ENCODE assay signal across 26 cellular contexts in genomic region chr7:154967581-154967980, GRCh38.
"Had no signal": no experiment of that assay in that cellular context is flagged by ENCODE, and none has a peak within 500 bp of the region (broad histone marks: within the 10 kb centered on the region; RNA-seq: fewer than 3 reads in every experiment).

No MANE protein-coding gene starts in this region.

- H3K4me1 ChIP-seq: neural progenitor cell, parathyroid adenoma, psoas muscle, right lobe of liver, sigmoid colon, stomach, thyroid gland, tibial nerve, upper lobe of left lung, vagina had no signal

- H3K27me3 Mint-ChIP-seq: progenitor cell of endocrine pancreas; stimulated activated naive B cell treated with anti-CD40 and anti-IgM and Interleukin-4, amounts not matched to agents 10 μg/mL and 1 μg/mL and 100 μg/mL, for 72 hours; stimulated activated naive CD8-positive, alpha-beta T cell treated with anti-CD3 and anti-CD28 coated beads, Interleukin-15, Interleukin-2, amounts not matched to agents 100 ng/mL and 50 ng/mL, for 24 hours had no signal

- H3K4me3 Mint-ChIP-seq: nephron; neural progenitor cell; stimulated activated effector memory CD8-positive, alpha-beta T cell treated with anti-CD3 and anti-CD28 coated beads, Interleukin-12 subunit alpha, Interleukin-12 subunit beta, amount 100 ng/mL, for 72 hours; stimulated activated naive B cell treated with anti-CD40 and anti-IgM and Interleukin-4, amounts not matched to agents 10 μg/mL and 1 μg/mL and 100 μg/mL, for 72 hours; stimulated activated naive CD8-positive, alpha-beta T cell treated with anti-CD3 and anti-CD28 coated beads, Interleukin-15, Interleukin-2, amounts not matched to agents 100 ng/mL and 50 ng/mL, for 24 hours had no signal

- H3K9me3 Mint-ChIP-seq: nephron; neural progenitor cell; stimulated activated effector memory CD8-positive, alpha-beta T cell treated with anti-CD3 and anti-CD28 coated beads, Interleukin-12 subunit alpha, Interleukin-12 subunit beta, amount 100 ng/mL, for 72 hours; stimulated activated naive B cell treated with anti-CD40 and anti-IgM and Interleukin-4, amounts not matched to agents 10 μg/mL and 1 μg/mL and 100 μg/mL, for 72 hours; stimulated activated naive CD8-positive, alpha-beta T cell treated with anti-CD3 and anti-CD28 coated beads, Interleukin-15, Interleukin-2, amounts not matched to agents 100 ng/mL and 50 ng/mL, for 24 hours had no signal

- H3K4me1 Mint-ChIP-seq: nephron, neural progenitor cell had no signal

- DNase-seq: occipital lobe; ovary; psoas muscle; right cardiac atrium; right lobe of liver; sigmoid colon; small intestine; stimulated activated CD4-positive, alpha-beta T cell treated with anti-CD3 and anti-CD28 coated beads, Interleukin-15, amount 100 ng/mL, for 24 hours; stimulated activated CD4-positive, alpha-beta T cell treated with anti-CD3 and anti-CD28 coated beads, Interleukin-2, amount 100 ng/mL, for 24 hours; stimulated activated CD4-positive, alpha-beta T cell treated with anti-CD3 and anti-CD28 coated beads, Interleukin-2, amount 100 ng/mL, for 48 hours; stimulated activated CD4-positive, alpha-beta T cell treated with anti-CD3 and anti-CD28 coated beads, Interleukin-4, amount 100 ng/mL, for 24 hours; stimulated activated naive B cell treated with anti-CD40 and anti-IgM and Interleukin-4, amounts not matched to agents 10 μg/mL and 1 μg/mL and 100 μg/mL, for 72 hours; stimulated activated naive CD4-positive, alpha-beta T cell treated with Interleukin-2 at 50 U/mL for 16 hours; stomach; thyroid gland; trophoblast cell had no signal

- H3K27ac ChIP-seq: neural progenitor cell, ovary, parathyroid adenoma, psoas muscle, right lobe of liver, sigmoid colon, stomach, thoracic aorta, thyroid gland, tibial nerve, upper lobe of left lung, vagina had no signal

- H3K27ac Mint-ChIP-seq: nephron; neural progenitor cell; progenitor cell of endocrine pancreas; stimulated activated naive B cell treated with anti-CD40 and anti-IgM and Interleukin-4, amounts not matched to agents 10 μg/mL and 1 μg/mL and 100 μg/mL, for 72 hours; stimulated activated naive CD8-positive, alpha-beta T cell treated with anti-CD3 and anti-CD28 coated beads, Interleukin-15, Interleukin-2, amounts not matched to agents 100 ng/mL and 50 ng/mL, for 24 hours had no signal

- H3K9me3 ChIP-seq: ovary, psoas muscle, right lobe of liver, sigmoid colon, stomach, thoracic aorta, thyroid gland, tibial nerve, upper lobe of left lung, vagina had no signal

- H3K27me3 ChIP-seq: neural progenitor cell, ovary, right lobe of liver, sigmoid colon, stomach, thyroid gland, tibial nerve, upper lobe of left lung, vagina had no signal

- ATAC-seq: psoas muscle; right cardiac atrium; right lobe of liver; stimulated activated effector memory CD8-positive, alpha-beta T cell treated with anti-CD3 and anti-CD28 coated beads, Interleukin-12 subunit alpha, Interleukin-12 subunit beta, amount 100 ng/mL, for 72 hours; stimulated activated naive B cell treated with anti-CD40 and anti-IgM and Interleukin-4, amounts not matched to agents 10 μg/mL and 1 μg/mL and 100 μg/mL, for 72 hours had no signal

- H3K36me3 ChIP-seq: ovary had no signal

- H3K4me3 ChIP-seq: neural progenitor cell, ovary, psoas muscle, right lobe of liver, sigmoid colon, stomach, thoracic aorta, thyroid gland, tibial nerve, upper lobe of left lung, vagina had no signal
